26 cellular contexts compared by ENCODE assay signal in the genomic region with DNA sequence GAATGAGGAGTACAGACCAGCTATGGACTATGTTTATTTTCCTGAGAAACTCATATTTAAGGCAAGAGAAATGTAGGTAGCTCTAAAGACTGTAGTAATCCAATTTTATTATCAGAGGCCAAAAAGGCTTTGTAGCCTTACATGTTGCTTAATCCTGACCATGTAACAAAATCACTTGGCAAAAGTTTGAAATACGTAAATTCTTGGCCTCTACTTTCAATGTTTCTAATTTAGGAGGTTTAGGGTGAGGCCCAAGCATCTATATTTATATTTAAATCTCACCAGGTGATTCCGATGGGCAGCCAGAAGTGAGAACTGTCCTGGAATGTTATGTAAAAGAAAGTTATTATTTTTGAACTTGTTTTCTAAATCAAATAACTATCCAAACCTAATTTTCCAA.
"Had no signal": no experiment of that assay in that cellular context is flagged by ENCODE, and none has a peak within 500 bp of the region (broad histone marks: within the 10 kb centered on the region; RNA-seq: fewer than 3 reads in every experiment).

No MANE protein-coding gene starts in this region.

- H3K4me1 ChIP-seq: colonic mucosa, foreskin keratinocyte, gastroesophageal sphincter had no signal

- DNase-seq: activated B cell treated with CpG ODN at 0.5 μM for 24 hours; activated CD4-positive, alpha-beta T cell treated with anti-CD3 and anti-CD28 coated beads for 48 hours; activated CD4-positive, alpha-beta T cell treated with anti-CD3 and anti-CD28 coated beads, Interleukin-2, amount 50 U/mL, for 1 hour; activated CD4-positive, alpha-beta T cell treated with anti-CD3 and anti-CD28 coated beads, Interleukin-2, amount 50 U/mL, for 48 hours; activated CD8-positive, alpha-beta memory T cell treated with anti-CD3 and anti-CD28 coated beads for 24 hours; activated CD8-positive, alpha-beta T cell treated with anti-CD3 and anti-CD28 coated beads for 36 hours; activated effector memory CD4-positive, alpha-beta T cell treated with Interleukin-2 at 50 U/mL for 16 hours; activated gamma-delta T cell treated with Interleukin-2 at 50 U/mL for 16 hours; activated naive CD4-positive, alpha-beta T cell treated with anti-CD3 and anti-CD28 coated beads, Interleukin-2, amount 50 U/mL, for 16 hours; activated naive CD4-positive, alpha-beta T cell treated with Interleukin-2 at 50 U/mL for 16 hours; activated T-cell treated with anti-CD3 and anti-CD28 coated beads, Interleukin-2, amount 50 U/mL, for 4 hours; amniotic stem cell; central memory CD4-positive, alpha-beta T cell; cerebellar nuclear complex; colonic mucosa; effector memory CD4-positive, alpha-beta T cell; endodermal cell; foreskin keratinocyte; T-helper 1 cell; T-helper 17 cell; T1000; WERI-Rb-1 had no signal

- H3K27ac ChIP-seq: colonic mucosa, foreskin keratinocyte, gastroesophageal sphincter, WERI-Rb-1 had no signal

- H3K9me3 ChIP-seq: colonic mucosa, gastroesophageal sphincter had no signal

- H3K4me3 ChIP-seq: colonic mucosa, gastroesophageal sphincter had no signal

- ATAC-seq: activated CD4-positive, CD25-positive, alpha-beta regulatory T cell treated with anti-CD3 and anti-CD28 coated beads, Interleukin-2, amount 50 U/mL, for 24 hours; activated CD8-positive, alpha-beta T cell treated with anti-CD3 and anti-CD28 coated beads for 36 hours; activated T-cell treated with anti-CD3 and anti-CD28 coated beads, Interleukin-2, amount 50 U/mL, for 4 hours; activated T-helper 17 cell treated with anti-CD3 and anti-CD28 coated beads, Interleukin-2, amount 50 U/mL, for 72 hours; esophagus mucosa; foreskin keratinocyte; gastroesophageal sphincter; T-helper 17 cell had no signal

- H3K36me3 ChIP-seq: colonic mucosa, gastroesophageal sphincter, WERI-Rb-1 had no signal

- H3K27me3 ChIP-seq: colonic mucosa, foreskin keratinocyte, gastroesophageal sphincter had no signal
